ENCODE assay signal across 8 cellular contexts in genomic region chr2:172556284-172557033, GRCh38. TPM values are rescaled to one million over a fixed set of nuclear protein-coding genes. Genes with fewer than 3 reads are reported as not detected.
DNase-seq lines count a peak whose midpoint lies in the region; ATAC-seq and TF ChIP-seq lines count a peak whose summit lies in the region.

No MANE protein-coding gene starts in this region.

- H3K4me3 ChIP-seq in BE2C (ENCODE audit: low read depth, low read length) (peak overlapping the region; percentile 78), epithelial cell of esophagus (ENCODE audit: low read length) (peak overlapping the region; percentile 82), muscle layer of duodenum (ENCODE audit: low read depth in 1 of 2, low read length in 2 of 2) (peak overlapping the region; percentile 65 to 89)

- CTCF ChIA-PET in activated CD8-positive, alpha-beta memory T cell treated with anti-CD3 and anti-CD28 coated beads, Interleukin-2, amount 10 ng/mL, durations not matched to agents 7 days and 5 days (lab: Charles Lee): interaction anchor here (0.7 to 1.5 kb wide), 3 partner anchors 31 to 40 kb away, joined by 3 to 5 read pairs (median 3); no protein-coding TSS in a partner anchor

- DNase-seq in BE2C (peak; percentile 19), NCI-H82 treated with DMSO at 0.1 percent for 48 hours (lab: John Stamatoyannopoulos, UW; ENCODE audit: unreplicated experiment) (peak; percentile 48), epithelial cell of esophagus (ENCODE audit: low read depth) (peak; percentile 76)
- DNase-seq in activated CD8-positive, alpha-beta memory T cell treated with anti-CD3 and anti-CD28 coated beads, Interleukin-2, amount 10 ng/mL, durations not matched to agents 7 days and 5 days: peak; percentile 83
- DNase-seq in stimulated activated CD8-positive, alpha-beta memory T cell treated with anti-CD3 and anti-CD28 coated beads, Interleukin-7, amount 100 ng/mL, for 48 hours (ENCODE audit: extremely low read depth in 1 of 2, low read depth in 1 of 2): peak; percentile 45 to 66

- peak overlapping the region; percentile 2 for H3K27ac ChIP-seq in muscle layer of duodenum (ENCODE audit: low read length)

- H3K27me3 Mint-ChIP-seq in activated CD8-positive, alpha-beta memory T cell treated with anti-CD3 and anti-CD28 coated beads, Interleukin-2, amount 10 ng/mL, durations not matched to agents 7 days and 5 days: peaks cover 2% of the 10 kb centered on the region

- peak; percentile 63 for ATAC-seq in GM19025 (IDR thresholded peaks at IDR 0.05; ENCODE audit: low read depth, unreplicated experiment)
- ATAC-seq in HG03159 (IDR thresholded peaks at IDR 0.05; ENCODE audit: unreplicated experiment): peak; percentile 70
- ATAC-seq in activated CD8-positive, alpha-beta memory T cell treated with anti-CD3 and anti-CD28 coated beads, Interleukin-2, amount 10 ng/mL, durations not matched to agents 7 days and 5 days: peak; percentile 70

- H3K36me3 Mint-ChIP-seq in activated CD8-positive, alpha-beta memory T cell treated with anti-CD3 and anti-CD28 coated beads, Interleukin-2, amount 10 ng/mL, durations not matched to agents 7 days and 5 days: peaks cover 23% of the 10 kb centered on the region

- H3K4me1 ChIP-seq in BE2C (no peaks in the 10 kb centered on the region; the same call in 1 of the 2 replicates), muscle layer of duodenum (ENCODE audit: control insufficient read depth in 1 of 2, insufficient read depth in 2 of 2, low read length in 2 of 2) (peaks cover 0 to 10% of the 10 kb centered on the region in 2 donors)

- H3K36me3 ChIP-seq in BE2C (no peaks in the 10 kb centered on the region), muscle layer of duodenum (ENCODE audit: control insufficient read depth in 1 of 2, insufficient read depth in 2 of 2, low read length in 2 of 2) (peaks cover 0 to 3% of the 10 kb centered on the region in 2 donors)

- H3K9me3 Mint-ChIP-seq in activated CD8-positive, alpha-beta memory T cell treated with anti-CD3 and anti-CD28 coated beads, Interleukin-2, amount 10 ng/mL, durations not matched to agents 7 days and 5 days (ENCODE audit: low read depth): no peaks in the 10 kb centered on the region

- H3K4me1 Mint-ChIP-seq in activated CD8-positive, alpha-beta memory T cell treated with anti-CD3 and anti-CD28 coated beads, Interleukin-2, amount 10 ng/mL, durations not matched to agents 7 days and 5 days: peaks cover 42% of the 10 kb centered on the region

- TF ChIP-seq CTCF in BE2C (IDR thresholded peaks at IDR 0.05; ENCODE audit: low read depth, low read length): no peak
- TF ChIP-seq CTCF in epithelial cell of esophagus (IDR thresholded peaks at IDR 0.05; ENCODE audit: insufficient read depth, low read depth, low read length, missing control alignments): no peak

- no peaks in the 10 kb centered on the region for H3K9me3 ChIP-seq in BE2C
- no peaks in the 10 kb centered on the region for H3K9me3 ChIP-seq in muscle layer of duodenum (ENCODE audit: control insufficient read depth in 1 of 2, low read length in 2 of 2)

- H3K27ac Mint-ChIP-seq in activated CD8-positive, alpha-beta memory T cell treated with anti-CD3 and anti-CD28 coated beads, Interleukin-2, amount 10 ng/mL, durations not matched to agents 7 days and 5 days: peak overlapping the region; percentile 86

- peak overlapping the region; percentile 87 for H3K4me3 Mint-ChIP-seq in activated CD8-positive, alpha-beta memory T cell treated with anti-CD3 and anti-CD28 coated beads, Interleukin-2, amount 10 ng/mL, durations not matched to agents 7 days and 5 days

- no peaks in the 10 kb centered on the region for H3K27me3 ChIP-seq in BE2C
- H3K27me3 ChIP-seq in muscle layer of duodenum (ENCODE audit: low read depth, low read length): no peaks in the 10 kb centered on the region

RNA-seq across cellular contexts. Expression of gene PDK1, which starts 0.6 kb away (rescaled TPM):
- 0.68 TPM for polyA plus RNA-seq in BE2C (2012; ENCODE audit: insufficient read depth, insufficient read length, low read depth)
- 10 to 100 TPM; 19.2 to 26.0 TPM for total RNA-seq in activated CD8-positive, alpha-beta memory T cell treated with anti-CD3 and anti-CD28 coated beads, Interleukin-2, amount 10 ng/mL, durations not matched to agents 7 days and 5 days

Comparison
In these comparisons a context has a peak if more than half of its experiments do, and no peak if none do; other contexts are left out.
1. Peak in every context shown above with its lines: DNase-seq, ATAC-seq, H3K4me3 ChIP-seq and H3K27ac ChIP-seq.
2. DNase-seq: peak in every context shown above with its lines; median percentile 83 in activated CD8-positive, alpha-beta memory T cell treated with anti-CD3 and anti-CD28 coated beads, Interleukin-2, amount 10 ng/mL, durations not matched to agents 7 days and 5 days; 76 in epithelial cell of esophagus; 56 in stimulated activated CD8-positive, alpha-beta memory T cell treated with anti-CD3 and anti-CD28 coated beads, Interleukin-7, amount 100 ng/mL, for 48 hours; 48 in NCI-H82 treated with DMSO at 0.1 percent for 48 hours; 19 in BE2C.